Comparison of ENCODE assay signal across 14 cellular contexts in genomic region chr12:67663121-67663520, GRCh38. TPM values are rescaled to one million over a fixed set of nuclear protein-coding genes. Genes with fewer than 3 reads are reported as not detected.
A peak's percentile ranks its signal among the peaks of the same experiment; 100 is the strongest.
DNase-seq lines count a peak whose midpoint lies in the region; ATAC-seq and TF ChIP-seq lines count a peak whose summit lies in the region.
"Had no signal": no experiment of that assay in that cellular context is flagged by ENCODE, and none has a peak within 500 bp of the region (broad histone marks: within the 10 kb centered on the region; RNA-seq: fewer than 3 reads in every experiment).

No MANE protein-coding gene starts in this region.

- TF ChIP-seq EP300 in gastroesophageal sphincter (IDR thresholded peaks at IDR 0.05) = no peak

- H3K4me3 Mint-ChIP-seq in activated T-cell treated with anti-CD3 and anti-CD28 coated beads, Interleukin-2, amount 50 U/mL, for 72 hours = no peak overlapping the region
- no peak overlapping the region for H3K4me3 Mint-ChIP-seq in activated T-cell treated with anti-CD3 and anti-CD28 coated beads, Interleukin-2, amount 50 U/mL, for 4 hours
- H3K4me3 Mint-ChIP-seq: B cell had no signal

- H3K4me3 ChIP-seq in gastroesophageal sphincter (no peak overlapping the region), skeletal muscle cell (ENCODE audit: low read depth, low read length) (no peak overlapping the region)

- H3K9me3 ChIP-seq in gastroesophageal sphincter = no peaks in the 10 kb centered on the region

- peak in 1 of 4 experiments; percentile 30 for TF ChIP-seq CTCF in gastroesophageal sphincter (IDR thresholded peaks at IDR 0.05)

- peak overlapping the region; percentile 2 to 62 (median 46) for H3K27ac ChIP-seq in gastroesophageal sphincter
- H3K27ac ChIP-seq: brain microvascular endothelial cell, epithelial cell of prostate, parathyroid adenoma had no signal

- H3K36me3 ChIP-seq in gastroesophageal sphincter = peaks cover 0 to 10% of the 10 kb centered on the region in 2 donors

- no peaks in the 10 kb centered on the region for H3K27me3 Mint-ChIP-seq in activated T-cell treated with anti-CD3 and anti-CD28 coated beads, Interleukin-2, amount 50 U/mL, for 72 hours (ENCODE audit: low read depth)
- H3K27me3 Mint-ChIP-seq in activated T-cell treated with anti-CD3 and anti-CD28 coated beads, Interleukin-2, amount 50 U/mL, for 4 hours (ENCODE audit: low read depth) = no peaks in the 10 kb centered on the region
- H3K27me3 Mint-ChIP-seq: B cell had no signal

- H3K27me3 ChIP-seq in gastroesophageal sphincter = no peaks in the 10 kb centered on the region
- H3K27me3 ChIP-seq: brain microvascular endothelial cell had no signal

- peak overlapping the region; percentile 3 for H3K27ac Mint-ChIP-seq in activated T-cell treated with anti-CD3 and anti-CD28 coated beads, Interleukin-2, amount 50 U/mL, for 72 hours
- H3K27ac Mint-ChIP-seq: B cell had no signal

- H3K4me1 ChIP-seq in gastroesophageal sphincter = peaks cover 8 to 95% (median 18%) of the 10 kb centered on the region in 3 donors
- H3K4me1 ChIP-seq: parathyroid adenoma had no signal

- TF ChIP-seq POLR2A in gastroesophageal sphincter (IDR thresholded peaks at IDR 0.05) = no peak

- peaks cover 0 to 5% of the 10 kb centered on the region in 2 donors for H3K36me3 Mint-ChIP-seq in activated T-cell treated with anti-CD3 and anti-CD28 coated beads, Interleukin-2, amount 50 U/mL, for 72 hours (ENCODE audit: insufficient read depth in 2 of 2)
- H3K36me3 Mint-ChIP-seq in activated T-cell treated with anti-CD3 and anti-CD28 coated beads, Interleukin-2, amount 50 U/mL, for 4 hours (ENCODE audit: insufficient read depth) = peaks cover 30% of the 10 kb centered on the region

- H3K4me1 Mint-ChIP-seq in activated T-cell treated with anti-CD3 and anti-CD28 coated beads, Interleukin-2, amount 50 U/mL, for 72 hours (ENCODE audit: low read depth) = peaks cover 52% of the 10 kb centered on the region
- peaks cover 84% of the 10 kb centered on the region for H3K4me1 Mint-ChIP-seq in activated T-cell treated with anti-CD3 and anti-CD28 coated beads, Interleukin-2, amount 50 U/mL, for 4 hours (ENCODE audit: low read depth)

- no peaks in the 10 kb centered on the region for H3K9me3 Mint-ChIP-seq in activated T-cell treated with anti-CD3 and anti-CD28 coated beads, Interleukin-2, amount 50 U/mL, for 72 hours
- H3K9me3 Mint-ChIP-seq in activated T-cell treated with anti-CD3 and anti-CD28 coated beads, Interleukin-2, amount 50 U/mL, for 4 hours = no peaks in the 10 kb centered on the region

- no peak for DNase-seq in activated T-cell treated with anti-CD3 and anti-CD28 coated beads, Interleukin-2, amount 50 U/mL, for 72 hours
- DNase-seq in activated T-cell treated with anti-CD3 and anti-CD28 coated beads, Interleukin-2, amount 50 U/mL, for 4 hours = no peak
- DNase-seq in SK-N-DZ (ENCODE audit: low spot score) (peak; percentile 58), skeletal muscle cell (ENCODE audit: low read depth) (peak; percentile 78), ureter (ENCODE audit: low spot score) (no peak), cortex of kidney (lab: John Stamatoyannopoulos, UW) (no peak)
- DNase-seq: brain microvascular endothelial cell, NCI-H187 treated with DMSO at 0.1 percent for 48 hours, T1000 had no signal

- WGBS in gastroesophageal sphincter (ENCODE audit: low coverage in 1 of 2), 2 donors = 7 to 18% methylated on average over 1 to 3 of the region's 3 CpGs

- no peak for ATAC-seq in activated T-cell treated with anti-CD3 and anti-CD28 coated beads, Interleukin-2, amount 50 U/mL, for 72 hours (replicated peaks in 1 of 2)
- ATAC-seq in activated T-cell treated with anti-CD3 and anti-CD28 coated beads, Interleukin-2, amount 50 U/mL, for 4 hours = no peak
- ATAC-seq in gastroesophageal sphincter (peak; percentile 59), GM21528 (IDR thresholded peaks at IDR 0.05; ENCODE audit: low FRiP score, unreplicated experiment) (no peak)

RNA-seq across cellular contexts. Expression of gene DYRK2, which starts 14.6 kb away (rescaled TPM):
- total RNA-seq in activated T-cell treated with anti-CD3 and anti-CD28 coated beads, Interleukin-2, amount 50 U/mL, for 72 hours = 10 to 100 TPM; 27.3 to 30.3 TPM
- 10 to 100 TPM; 37.6 to 46.5 (median 40.3) TPM for total RNA-seq in activated T-cell treated with anti-CD3 and anti-CD28 coated beads, Interleukin-2, amount 50 U/mL, for 4 hours
- polyA plus RNA-seq in SK-N-DZ (2014; cell fraction: cytosol; rRNA removed) = 30.0 and 31.8 TPM in 2 replicates
- polyA plus RNA-seq in SK-N-DZ (2014; cell fraction: nucleus; rRNA removed) = 28.2 and 31.7 TPM in 2 replicates
- 10 to 100 TPM; 24.0 to 58.2 (median 32.2) TPM for total RNA-seq in gastroesophageal sphincter
- 40.7 TPM for total RNA-seq in ureter

Comparison
In these comparisons a context has a peak if more than half of its experiments do, and no peak if none do; other contexts are left out.
1. DNase-seq: peak in SK-N-DZ (single experiment) and skeletal muscle cell (single experiment); none in activated T-cell treated with anti-CD3 and anti-CD28 coated beads, Interleukin-2, amount 50 U/mL, for 72 hours (0 of 2), activated T-cell treated with anti-CD3 and anti-CD28 coated beads, Interleukin-2, amount 50 U/mL, for 4 hours (single experiment), ureter (single experiment) and cortex of kidney (single experiment).